In genomic region chr16:4367393-4367856, GRCh38 we compare ENCODE assay signal across 1 cellular context.
TF ChIP-seq lines count a peak whose summit lies in the region.

No MANE protein-coding gene starts in this region.

TF ChIP-seq in HepG2, 621 proteins besides CTCF, POLR2A, EP300 and RAD21 (continued from another document and continues in another):
- TF ChIP-seq CSRNP1 (CRISPR knock-in tag; IDR thresholded peaks at IDR 0.05) (0 out of 2 replicates have a peak, but pooled peaks have one; percentile 25), ZMYM3 (CRISPR knock-in tag; IDR thresholded peaks at IDR 0.05) (peak; percentile 100), ETS1 (CRISPR knock-in tag; IDR thresholded peaks at IDR 0.05) (no peak), ZNF225 (CRISPR knock-in tag; IDR thresholded peaks at IDR 0.05) (0 out of 2 replicates have a peak, but pooled peaks have one; percentile 45), ZNF24 (IDR thresholded peaks at IDR 0.05) (peak; percentile 77; the same call in 1 of the 2 replicates), ZGPAT (CRISPR knock-in tag; IDR thresholded peaks at IDR 0.05) (peak; percentile 49; the same call in 1 of the 2 replicates), ZZZ3 (CRISPR knock-in tag; IDR thresholded peaks at IDR 0.05; ENCODE audit: borderline replicate concordance) (no peak), JUND (CRISPR knock-in tag; IDR thresholded peaks at IDR 0.05) (peak; percentile 55), HMGXB4 (CRISPR knock-in tag; IDR thresholded peaks at IDR 0.05; ENCODE audit: borderline replicate concordance in 1 of 2, low read depth in 1 of 2) (peak in 1 of 2 experiments; percentile 52; a peak in 1 of 4 replicates), CEBPG (CRISPR knock-in tag; IDR thresholded peaks at IDR 0.05) (peak; percentile 38; the same call in 1 of the 2 replicates), ZBTB14 (CRISPR knock-in tag; IDR thresholded peaks at IDR 0.05) (no peak), ZC3H4 (CRISPR knock-in tag; IDR thresholded peaks at IDR 0.05; ENCODE audit: borderline replicate concordance) (no peak), MXD4 (CRISPR knock-in tag; IDR thresholded peaks at IDR 0.05) (no peak), ZSCAN20 (CRISPR knock-in tag; IDR thresholded peaks at IDR 0.05; ENCODE audit: borderline replicate concordance) (no peak), SP4 (CRISPR knock-in tag; IDR thresholded peaks at IDR 0.05) (peak; percentile 67), HNF1A (IDR thresholded peaks at IDR 0.05; ENCODE audit: low read depth) (no peak), HNF1A (CRISPR knock-in tag; IDR thresholded peaks at IDR 0.05; ENCODE audit: borderline replicate concordance) (peak; percentile 78), ASH2L (IDR thresholded peaks at IDR 0.05; ENCODE audit: insufficient read length, low read depth, low read length) (peak; percentile 55), ZNF3 (CRISPR knock-in tag; IDR thresholded peaks at IDR 0.05) (peak; percentile 71; the same call in 1 of the 2 replicates), ATF7 (IDR thresholded peaks at IDR 0.05) (no peak), ATF7 (CRISPR knock-in tag; IDR thresholded peaks at IDR 0.05) (peak; percentile 79; the same call in 1 of the 2 replicates), SSRP1 (CRISPR knock-in tag; IDR thresholded peaks at IDR 0.05) (peak; percentile 28; the same call in 1 of the 2 replicates), MYC (CRISPR knock-in tag; IDR thresholded peaks at IDR 0.05; ENCODE audit: borderline replicate concordance) (peak; percentile 35; the same call in 1 of the 2 replicates), SYNCRIP (IDR thresholded peaks at IDR 0.05; ENCODE audit: insufficient read depth, low read depth, low read length) (no peak), ZNF335 (CRISPR knock-in tag; IDR thresholded peaks at IDR 0.05) (no peak), SMARCE1 (IDR thresholded peaks at IDR 0.05; ENCODE audit: borderline replicate concordance) (no peak), ZNF782 (CRISPR knock-in tag; IDR thresholded peaks at IDR 0.05; ENCODE audit: borderline replicate concordance) (no peak; the same call in 1 of the 2 replicates), ZNF451 (CRISPR knock-in tag; IDR thresholded peaks at IDR 0.05) (0 out of 2 replicates have a peak, but pooled peaks have one; percentile 50), DZIP1 (CRISPR knock-in tag; IDR thresholded peaks at IDR 0.05) (no peak), TBX3 (IDR thresholded peaks at IDR 0.05; ENCODE audit: borderline replicate concordance) (peak; percentile 68), ZNF773 (CRISPR knock-in tag; IDR thresholded peaks at IDR 0.05; ENCODE audit: borderline replicate concordance) (no peak), AFF4 (CRISPR knock-in tag; IDR thresholded peaks at IDR 0.05) (no peak), HMG20B (CRISPR knock-in tag; conservative IDR thresholded peaks at IDR 0.05) (no peak), ZBTB38 (CRISPR knock-in tag; IDR thresholded peaks at IDR 0.05) (0 out of 2 replicates have a peak, but pooled peaks have one; percentile 53), POLR2AphosphoS5 (IDR thresholded peaks at IDR 0.05; ENCODE audit: low read depth, low read length) (no peak), ZNF737 (CRISPR knock-in tag; IDR thresholded peaks at IDR 0.05; ENCODE audit: borderline replicate concordance) (no peak), FLYWCH1 (CRISPR knock-in tag; IDR thresholded peaks at IDR 0.05) (no peak), MXD1 (CRISPR knock-in tag; IDR thresholded peaks at IDR 0.05) (peak; percentile 36; the same call in 1 of the 2 replicates), ZNF775 (CRISPR knock-in tag; IDR thresholded peaks at IDR 0.05; ENCODE audit: borderline replicate concordance) (no peak), ZSCAN30 (CRISPR knock-in tag; IDR thresholded peaks at IDR 0.05) (no peak), AHR (CRISPR knock-in tag; IDR thresholded peaks at IDR 0.05) (0 out of 2 replicates have a peak, but pooled peaks have one; percentile 41), ERF (CRISPR knock-in tag; IDR thresholded peaks at IDR 0.05) (no peak), ZNF292 (CRISPR knock-in tag; IDR thresholded peaks at IDR 0.05; ENCODE audit: borderline replicate concordance, low read depth) (peak; percentile 46; the same call in 1 of the 2 replicates), ZNF580 (CRISPR knock-in tag; IDR thresholded peaks at IDR 0.05; ENCODE audit: borderline replicate concordance, low read depth) (peak; percentile 74; the same call in 1 of the 2 replicates), JUN (CRISPR knock-in tag; IDR thresholded peaks at IDR 0.05) (0 out of 2 replicates have a peak, but pooled peaks have one; percentile 47)
